Comparison of ENCODE assay signal across 23 cellular contexts in genomic region chr15:91548588-91548987, GRCh38.
DNase-seq lines count a peak whose midpoint lies in the region; ATAC-seq, FAIRE-seq and TF ChIP-seq lines count a peak whose summit lies in the region.
"Had no signal": no experiment of that assay in that cellular context is flagged by ENCODE, and none has a peak within 500 bp of the region (broad histone marks: within the 10 kb centered on the region; RNA-seq: fewer than 3 reads in every experiment).

No MANE protein-coding gene starts in this region.

- peak; percentile 59 to 90 (median 85) for ATAC-seq in heart right ventricle
- ATAC-seq: stimulated activated naive CD8-positive, alpha-beta T cell treated with anti-CD3 and anti-CD28 coated beads, Interleukin-15, amount 100 ng/mL, for 72 hours had no signal

- H2BK12ac ChIP-seq in trophoblast cell (ENCODE audit: low read length): no peak overlapping the region

- 35 to 45% methylated on average over 4 of the region's 4 CpGs for WGBS in heart right ventricle, 2 donors
- WGBS in trophoblast cell (ENCODE audit: extremely low coverage, insufficient coverage, insufficient read length): no CpG with 5 or more reads among the region's 4 CpGs

- H3K27ac Mint-ChIP-seq in astrocyte (ENCODE audit: unreplicated experiment): no peak overlapping the region
- H3K27ac Mint-ChIP-seq: activated naive CD8-positive, alpha-beta T cell treated with anti-CD3 and anti-CD28 coated beads, Interleukin-2, amount 10 ng/mL, durations not matched to agents 7 days and 5 days; immature natural killer cell; nephron; stimulated activated naive CD8-positive, alpha-beta T cell treated with anti-CD3 and anti-CD28 coated beads, Interleukin-15, amount 100 ng/mL, for 72 hours had no signal

- no peak overlapping the region for H3K18ac ChIP-seq in trophoblast cell (ENCODE audit: low read length)

- no peaks in the 10 kb centered on the region for H3K79me2 ChIP-seq in astrocyte (ENCODE audit: insufficient read depth, low read length)
- no peaks in the 10 kb centered on the region for H3K79me2 ChIP-seq in trophoblast cell (ENCODE audit: control insufficient read depth, insufficient read depth, low read length, poor library complexity)
- H3K79me2 ChIP-seq: parathyroid adenoma had no signal

- H2AFZ ChIP-seq in astrocyte (ENCODE audit: low read depth, low read length) (no peak overlapping the region), trophoblast cell (ENCODE audit: insufficient read depth, low read length, poor library complexity) (no peak overlapping the region)
- H2AFZ ChIP-seq: parathyroid adenoma had no signal

- no peak overlapping the region for H4K12ac ChIP-seq in trophoblast cell (ENCODE audit: low read depth, low read length)

- no peak for FAIRE-seq in astrocyte (lab: Jason Lieb, UNC)
- FAIRE-seq: H1 had no signal

- H3K36me3 ChIP-seq in astrocyte (ENCODE audit: insufficient read depth, low read length): no peaks in the 10 kb centered on the region
- H3K36me3 ChIP-seq in heart right ventricle: no peaks in the 10 kb centered on the region
- H3K36me3 ChIP-seq in trophoblast cell (ENCODE audit: control insufficient read depth in 1 of 2, insufficient read depth in 2 of 2, low read length in 2 of 2): no peaks in the 10 kb centered on the region
- H3K36me3 ChIP-seq: BLaER1 treated with 17β-estradiol and CSF1 and Interleukin-3, amounts not matched to agents 10 nM and 100 nM; breast epithelium; MG63; right lobe of liver; transverse colon had no signal

- no peaks in the 10 kb centered on the region for H3K79me1 ChIP-seq in trophoblast cell (ENCODE audit: low read length)

- H3K27me3 ChIP-seq in astrocyte (ENCODE audit: insufficient read depth, low read length): no peaks in the 10 kb centered on the region
- no peaks in the 10 kb centered on the region for H3K27me3 ChIP-seq in heart right ventricle
- H3K27me3 ChIP-seq in trophoblast cell (ENCODE audit: insufficient read depth, low read length): no peaks in the 10 kb centered on the region
- H3K27me3 ChIP-seq: BLaER1 treated with 17β-estradiol and CSF1 and Interleukin-3, amounts not matched to agents 10 nM and 100 nM; breast epithelium; right lobe of liver; transverse colon had no signal

- peak; percentile 48 for DNase-seq in AG10803 (ENCODE audit: low read depth)
- peak; percentile 42 for DNase-seq in H4 (ENCODE audit: low spot score)
- DNase-seq in astrocyte (ENCODE audit: low read depth): peak; percentile 21
- DNase-seq in heart right ventricle: peak; percentile 39 to 63
- no peak for DNase-seq in SIG-M5 (lab: John Stamatoyannopoulos, UW)
- DNase-seq in trophoblast cell: no peak
- no peak for DNase-seq in epidermal melanocyte (ENCODE audit: insufficient read length, low spot score)
- DNase-seq in HuH-7 (ENCODE audit: low spot score): no peak
- DNase-seq: activated CD4-positive, alpha-beta T cell treated with anti-CD3 and anti-CD28 coated beads, Interleukin-2, amount 50 U/mL, for 1 hour; activated naive CD8-positive, alpha-beta T cell treated with anti-CD3 and anti-CD28 coated beads, Interleukin-2, amount 10 ng/mL, durations not matched to agents 7 days and 5 days; Caco-2; EL; immature natural killer cell; MG63; OCI-M1; right lobe of liver; stimulated activated naive CD8-positive, alpha-beta T cell treated with anti-CD3 and anti-CD28 coated beads, Interleukin-15, amount 100 ng/mL, for 72 hours; transverse colon had no signal

- H3K4me3 ChIP-seq in AG10803 (ENCODE audit: low read length): no peak overlapping the region
- no peak overlapping the region for H3K4me3 ChIP-seq in astrocyte (ENCODE audit: insufficient read depth, low read depth, low read length)
- H3K4me3 ChIP-seq in heart right ventricle: no peak overlapping the region
- H3K4me3 ChIP-seq in trophoblast cell (ENCODE audit: low read depth, low read length): no peak overlapping the region
- H3K4me3 ChIP-seq: BLaER1 treated with 17β-estradiol and CSF1 and Interleukin-3, amounts not matched to agents 10 nM and 100 nM; breast epithelium; MG63; right lobe of liver; transverse colon had no signal

- no peak overlapping the region for H3K4ac ChIP-seq in trophoblast cell (ENCODE audit: low read depth, low read length)

- no peak overlapping the region for H3K23ac ChIP-seq in trophoblast cell (ENCODE audit: low read length)

- intact Hi-C loops in heart right ventricle (cut with DNase I): loop anchor here in 1 of 10 donors (10.0 kb wide), 1 partner anchor 136 kb away; no protein-coding TSS in a partner anchor

- peaks cover 4% of the 10 kb centered on the region for H3K4me1 Mint-ChIP-seq in astrocyte (ENCODE audit: low read depth, unreplicated experiment)
- H3K4me1 Mint-ChIP-seq: activated naive CD8-positive, alpha-beta T cell treated with anti-CD3 and anti-CD28 coated beads, Interleukin-2, amount 10 ng/mL, durations not matched to agents 7 days and 5 days; immature natural killer cell; stimulated activated naive CD8-positive, alpha-beta T cell treated with anti-CD3 and anti-CD28 coated beads, Interleukin-15, amount 100 ng/mL, for 72 hours had no signal

- H2BK120ac ChIP-seq in trophoblast cell (ENCODE audit: insufficient read depth, low read length, poor library complexity): no peak overlapping the region

- no peak overlapping the region for H3K27ac ChIP-seq in astrocyte (ENCODE audit: low read depth, low read length)
- H3K27ac ChIP-seq in heart right ventricle: peak overlapping the region in 2 of 10 donors; percentile 41 to 45
- H3K27ac ChIP-seq in trophoblast cell (ENCODE audit: low read depth, low read length): no peak overlapping the region
- H3K27ac ChIP-seq: BLaER1 treated with 17β-estradiol and CSF1 and Interleukin-3, amounts not matched to agents 10 nM and 100 nM; breast epithelium; parathyroid adenoma; transverse colon had no signal

- H3K9me3 ChIP-seq in astrocyte (ENCODE audit: insufficient read depth, low read depth, low read length): no peaks in the 10 kb centered on the region
- no peaks in the 10 kb centered on the region for H3K9me3 ChIP-seq in heart right ventricle
- H3K9me3 ChIP-seq in trophoblast cell (ENCODE audit: insufficient read depth, low read depth, low read length): no peaks in the 10 kb centered on the region
- H3K9me3 ChIP-seq: BLaER1 treated with 17β-estradiol and CSF1 and Interleukin-3, amounts not matched to agents 10 nM and 100 nM; breast epithelium; Caco-2; MG63; right lobe of liver; transverse colon had no signal

- peaks cover 4% of the 10 kb centered on the region for H3K9me3 Mint-ChIP-seq in astrocyte (ENCODE audit: unreplicated experiment)
- H3K9me3 Mint-ChIP-seq: immature natural killer cell; nephron; stimulated activated naive CD8-positive, alpha-beta T cell treated with anti-CD3 and anti-CD28 coated beads, Interleukin-15, amount 100 ng/mL, for 72 hours had no signal

- H2BK5ac ChIP-seq in trophoblast cell (ENCODE audit: low read depth, low read length, poor library complexity): no peak overlapping the region

- H3K9ac ChIP-seq in astrocyte (ENCODE audit: low read length) (no peak overlapping the region), trophoblast cell (ENCODE audit: low read length) (no peak overlapping the region)
- H3K9ac ChIP-seq: BLaER1 treated with 17β-estradiol and CSF1 and Interleukin-3, amounts not matched to agents 10 nM and 100 nM; parathyroid adenoma had no signal

- H3K27me3 Mint-ChIP-seq in astrocyte (ENCODE audit: low read depth, unreplicated experiment): peaks cover 3% of the 10 kb centered on the region
- H3K27me3 Mint-ChIP-seq: stimulated activated naive CD8-positive, alpha-beta T cell treated with anti-CD3 and anti-CD28 coated beads, Interleukin-15, amount 100 ng/mL, for 72 hours had no signal

- no peak overlapping the region for H2AK5ac ChIP-seq in trophoblast cell (ENCODE audit: low read length)

- no peak overlapping the region for H3K4me3 Mint-ChIP-seq in astrocyte (ENCODE audit: unreplicated experiment)
- H3K4me3 Mint-ChIP-seq: activated naive CD8-positive, alpha-beta T cell treated with anti-CD3 and anti-CD28 coated beads, Interleukin-2, amount 10 ng/mL, durations not matched to agents 7 days and 5 days; immature natural killer cell; nephron; stimulated activated naive CD8-positive, alpha-beta T cell treated with anti-CD3 and anti-CD28 coated beads, Interleukin-15, amount 100 ng/mL, for 72 hours had no signal

- H3K36me3 Mint-ChIP-seq in astrocyte (ENCODE audit: low read depth, unreplicated experiment): no peaks in the 10 kb centered on the region
- H3K36me3 Mint-ChIP-seq: activated naive CD8-positive, alpha-beta T cell treated with anti-CD3 and anti-CD28 coated beads, Interleukin-2, amount 10 ng/mL, durations not matched to agents 7 days and 5 days; immature natural killer cell had no signal

- H3K14ac ChIP-seq in trophoblast cell (ENCODE audit: low read length): no peak overlapping the region

- no peak overlapping the region for H4K8ac ChIP-seq in trophoblast cell (ENCODE audit: low read depth, low read length)

- H4K91ac ChIP-seq in trophoblast cell (ENCODE audit: low read depth, low read length): no peak overlapping the region

- TF ChIP-seq CTCF in AG10803 (conservative IDR thresholded peaks at IDR 0.05; ENCODE audit: low read length): no peak
- TF ChIP-seq CTCF in astrocyte (IDR thresholded peaks at IDR 0.05; ENCODE audit: insufficient read depth, low read depth, low read length): no peak
- TF ChIP-seq CTCF in heart right ventricle (IDR thresholded peaks at IDR 0.05): no peak

- no peaks in the 10 kb centered on the region for H4K20me1 ChIP-seq in astrocyte (ENCODE audit: insufficient read depth, low read length)
- H4K20me1 ChIP-seq: BLaER1 treated with 17β-estradiol and CSF1 and Interleukin-3, amounts not matched to agents 10 nM and 100 nM had no signal

- H3K4me1 ChIP-seq in astrocyte (ENCODE audit: insufficient read depth, low read length) (no peaks in the 10 kb centered on the region), heart right ventricle (peaks cover 0 to 18% (median 3%) of the 10 kb centered on the region in 9 donors), trophoblast cell (ENCODE audit: control insufficient read depth in 1 of 2, insufficient read depth in 2 of 2, low read length in 2 of 2) (no peaks in the 10 kb centered on the region)
- H3K4me1 ChIP-seq: breast epithelium, parathyroid adenoma, transverse colon had no signal

- H3K4me2 ChIP-seq in astrocyte (ENCODE audit: low read length): no peak overlapping the region
- no peak overlapping the region for H3K4me2 ChIP-seq in trophoblast cell (ENCODE audit: low read length)

Comparison
In these comparisons a context has a peak if more than half of its experiments do, and no peak if none do; other contexts are left out.
1. DNase-seq: peak in AG10803 (single experiment), H4 (single experiment), astrocyte (single experiment) and heart right ventricle (2 of 2); none in SIG-M5 (single experiment), trophoblast cell (0 of 2), epidermal melanocyte (single experiment) and HuH-7 (single experiment).